Comparison of ENCODE assay signal across 8 cellular contexts in the genomic region with DNA sequence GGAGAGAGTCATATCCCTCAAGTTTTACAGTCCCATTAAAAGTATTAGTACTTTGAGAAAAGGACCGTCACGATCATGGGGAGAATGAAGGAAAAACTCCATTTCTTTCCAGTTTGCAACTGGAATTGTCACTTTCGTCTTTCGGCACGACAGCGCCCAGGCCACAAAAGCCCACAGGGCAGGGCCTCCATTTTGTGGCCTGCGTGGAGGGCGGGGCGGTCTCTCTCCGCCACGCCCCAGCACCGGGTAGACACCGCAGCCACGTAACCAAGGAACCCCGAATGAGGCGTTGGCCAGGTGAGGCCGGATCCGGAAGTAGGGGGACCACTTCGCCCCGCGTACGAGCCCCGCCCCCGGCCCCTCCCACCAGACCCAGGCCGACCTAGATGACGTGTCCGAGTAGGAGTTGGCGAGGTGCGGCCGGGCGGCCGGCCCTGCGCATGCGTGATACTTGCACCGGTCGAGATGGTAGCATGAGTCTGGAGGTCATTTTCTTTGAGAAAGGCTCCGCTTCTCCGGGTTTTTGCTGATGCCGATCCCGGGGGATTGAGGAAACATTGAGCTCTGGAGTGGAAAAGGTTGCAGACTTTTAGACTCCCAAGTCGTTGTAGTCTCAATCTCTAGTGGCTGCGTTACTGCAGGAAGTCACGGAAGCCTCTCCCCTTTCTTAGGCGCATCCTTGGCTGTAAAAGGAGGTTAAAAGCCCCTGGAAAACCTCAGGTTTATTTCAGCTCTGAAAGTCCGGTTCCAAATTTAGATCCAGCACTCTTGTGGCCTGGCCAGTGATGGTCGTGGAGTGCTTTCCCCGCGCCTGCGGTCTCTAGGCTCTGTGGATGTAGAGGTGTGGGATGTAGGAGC. TPM values are rescaled to one million over a fixed set of nuclear protein-coding genes. Genes with fewer than 3 reads are reported as not detected.
A peak's percentile ranks its signal among the peaks of the same experiment; 100 is the strongest.
DNase-seq lines count a peak whose midpoint lies in the region; TF ChIP-seq lines count a peak whose summit lies in the region.

No MANE protein-coding gene starts in this region.

- TF ChIP-seq CTCF in HEK293 (tag by site-specific recombination; IDR thresholded peaks at IDR 0.05) (no peak), neutrophil (IDR thresholded peaks at IDR 0.05) (peak; percentile 18)

- H3K4me3 Mint-ChIP-seq in activated naive CD4-positive, alpha-beta T cell treated with anti-CD3 and anti-CD28 coated beads, Interleukin-2, amount 10 ng/mL, durations not matched to agents 7 days and 5 days, result peak overlapping the region; percentile 87

- H3K27ac ChIP-seq in HEK293 (ENCODE audit: extremely low read depth, low read depth, low read length) (peak overlapping the region; percentile 84), neutrophil (peak overlapping the region; percentile 97), substantia nigra (ENCODE audit: low read depth, low read length, poor library complexity, severe bottlenecking) (peak overlapping the region; percentile 52)

- H3K9me3 ChIP-seq in HEK293 (ENCODE audit: control insufficient read depth, insufficient read depth, low read depth, low read length) (no peaks in the 10 kb centered on the region), neutrophil (no peaks in the 10 kb centered on the region)

- no peaks in the 10 kb centered on the region for H3K36me3 ChIP-seq in HEK293 (ENCODE audit: control insufficient read depth in 2 of 2, insufficient read depth in 1 of 2, low read length in 2 of 2)
- H3K36me3 ChIP-seq in neutrophil, result no peaks in the 10 kb centered on the region

- H3K36me3 Mint-ChIP-seq in activated naive CD4-positive, alpha-beta T cell treated with anti-CD3 and anti-CD28 coated beads, Interleukin-2, amount 10 ng/mL, durations not matched to agents 7 days and 5 days, result peaks cover 38% of the 10 kb centered on the region

- H3K4me3 ChIP-seq in HEK293 (ENCODE audit: low read depth, low read length), result peak overlapping the region; percentile 40
- H3K4me3 ChIP-seq in neutrophil (ENCODE audit: low read depth in 1 of 2, low read length in 1 of 2), result peak overlapping the region; percentile 67 to 83

- H3K9me3 Mint-ChIP-seq in activated naive CD4-positive, alpha-beta T cell treated with anti-CD3 and anti-CD28 coated beads, Interleukin-2, amount 10 ng/mL, durations not matched to agents 7 days and 5 days, result peaks cover 9% of the 10 kb centered on the region

- no peaks in the 10 kb centered on the region for H3K27me3 ChIP-seq in neutrophil

- H3K4me1 ChIP-seq in HEK293 (ENCODE audit: control insufficient read depth, insufficient read depth, low read length), result 0 out of 2 replicates have a peak, but pooled peaks cover 2% of the 10 kb centered on the region
- peaks cover 75 to 79% of the 10 kb centered on the region in 2 experiments for H3K4me1 ChIP-seq in neutrophil (ENCODE audit: control insufficient read depth in 1 of 2, insufficient read depth in 1 of 2, low read depth in 1 of 2, low read length in 1 of 2)

- peak; percentile 95 for DNase-seq in GF-D8 (lab: John Stamatoyannopoulos, UW)
- DNase-seq in NAMALWA (ENCODE audit: low spot score), result peak; percentile 99
- peak; percentile 97 for DNase-seq in SK-MEL-5 (ENCODE audit: low read depth, low spot score)
- peak; percentile 98 for DNase-seq in activated naive CD4-positive, alpha-beta T cell treated with anti-CD3 and anti-CD28 coated beads, Interleukin-2, amount 10 ng/mL, durations not matched to agents 7 days and 5 days
- DNase-seq in germinal center (ENCODE audit: low spot score), result peak; percentile 97
- DNase-seq in substantia nigra (lab: John Stamatoyannopoulos, UW), result peak; percentile 69 to 97 (median 90)

- in situ Hi-C loops in SK-MEL-5 (cut with HindIII; ENCODE audit: low pct_unique_long_range_greater_than_20kb, low sequenced_read_pairs), result no loop called here

- peak overlapping the region; percentile 100 for H3K27ac Mint-ChIP-seq in activated naive CD4-positive, alpha-beta T cell treated with anti-CD3 and anti-CD28 coated beads, Interleukin-2, amount 10 ng/mL, durations not matched to agents 7 days and 5 days

- H3K27me3 Mint-ChIP-seq in activated naive CD4-positive, alpha-beta T cell treated with anti-CD3 and anti-CD28 coated beads, Interleukin-2, amount 10 ng/mL, durations not matched to agents 7 days and 5 days, result peaks cover 5% of the 10 kb centered on the region

- CTCF ChIA-PET in HEK293 (lab: Yijun Ruan, JAX), result no interaction called here
- CTCF ChIA-PET in activated naive CD4-positive, alpha-beta T cell treated with anti-CD3 and anti-CD28 coated beads, Interleukin-2, amount 10 ng/mL, durations not matched to agents 7 days and 5 days (lab: Charles Lee), result interaction anchor here (1.2 to 1.3 kb wide), 2 partner anchors 11 to 62 kb away, joined by 3 to 4 read pairs; no protein-coding TSS in a partner anchor

- POLR2A ChIA-PET in HEK293 (lab: Yijun Ruan, JAX), result interaction anchor here (1.0 to 1.5 kb wide), 2 partner anchors 9 to 108 kb away, joined by 3 to 4 read pairs; partner anchors contain the start of gene CLYBL

- H3K4me1 Mint-ChIP-seq in activated naive CD4-positive, alpha-beta T cell treated with anti-CD3 and anti-CD28 coated beads, Interleukin-2, amount 10 ng/mL, durations not matched to agents 7 days and 5 days, result peaks cover 89% of the 10 kb centered on the region

TF ChIP-seq in HEK293, 187 proteins besides CTCF, POLR2A, EP300 and RAD21 (continues in another document):
- no peak for TF ChIP-seq ZNF175 (tag by site-specific recombination; IDR thresholded peaks at IDR 0.05)
- peak; percentile 40; the same call in 1 of the 2 replicates for TF ChIP-seq ZNF2 (tag by site-specific recombination; IDR thresholded peaks at IDR 0.05)
- TF ChIP-seq GLIS2 (tag by site-specific recombination; IDR thresholded peaks at IDR 0.05), result no peak; the same call in 1 of the 2 replicates
- no peak for TF ChIP-seq ZNF792 (tag by site-specific recombination; IDR thresholded peaks at IDR 0.05)
- TF ChIP-seq ZNF133 (tag by site-specific recombination; IDR thresholded peaks at IDR 0.05), result no peak
- TF ChIP-seq BCL11B (tag by site-specific recombination; IDR thresholded peaks at IDR 0.05; ENCODE audit: low read depth), result peak; percentile 56; the same call in 1 of the 2 replicates
- no peak for TF ChIP-seq ZNF354C (tag by site-specific recombination; IDR thresholded peaks at IDR 0.05; ENCODE audit: borderline replicate concordance, low read depth)
- no peak for TF ChIP-seq ZNF549 (tag by site-specific recombination; IDR thresholded peaks at IDR 0.05)
- no peak for TF ChIP-seq HOXC10 (CRISPR knock-in tag; IDR thresholded peaks at IDR 0.05)
- peak; percentile 32 for TF ChIP-seq ZBTB26 (tag by site-specific recombination; optimal IDR thresholded peaks at IDR 0.05)
- TF ChIP-seq ZNF184 (tag by site-specific recombination; IDR thresholded peaks at IDR 0.05), result no peak
- TF ChIP-seq ZNF560 (tag by site-specific recombination; IDR thresholded peaks at IDR 0.05; ENCODE audit: borderline replicate concordance), result no peak
- peak; percentile 81 for TF ChIP-seq ZNF600 (tag by site-specific recombination; IDR thresholded peaks at IDR 0.05)
- peak; percentile 39; the same call in 1 of the 2 replicates for TF ChIP-seq ZBTB44 (tag by site-specific recombination; IDR thresholded peaks at IDR 0.05)
- no peak for TF ChIP-seq ZNF366 (tag by site-specific recombination; conservative IDR thresholded peaks at IDR 0.05)
- no peak for TF ChIP-seq ZBTB20 (tag by site-specific recombination; IDR thresholded peaks at IDR 0.05)
- 0 out of 2 replicates have a peak, but pooled peaks have one; percentile 42 for TF ChIP-seq ZFP69B (tag by site-specific recombination; IDR thresholded peaks at IDR 0.05)
- TF ChIP-seq PRDM1 (tag by site-specific recombination; IDR thresholded peaks at IDR 0.05), result 0 out of 2 replicates have a peak, but pooled peaks have one; percentile 41
- TF ChIP-seq ZBTB17 (tag by site-specific recombination; IDR thresholded peaks at IDR 0.05), result peak; percentile 86
- TF ChIP-seq SALL2 (tag by site-specific recombination; IDR thresholded peaks at IDR 0.05; ENCODE audit: borderline replicate concordance), result no peak
- TF ChIP-seq KLF1 (tag by site-specific recombination; IDR thresholded peaks at IDR 0.05), result peak; percentile 92
- TF ChIP-seq ZNF76 (tag by site-specific recombination; IDR thresholded peaks at IDR 0.05; ENCODE audit: borderline replicate concordance, low read depth), result peak; percentile 67; the same call in 1 of the 2 replicates
- TF ChIP-seq ZNF157 (tag by site-specific recombination; IDR thresholded peaks at IDR 0.05), result no peak

RNA-seq across cellular contexts. Expression of gene TM9SF2, which starts 2.7 kb away (rescaled TPM):
- 247 and 272 TPM in 2 replicates for total RNA-seq in SK-MEL-5 (2014; rRNA removed; shearing (Covaris generic))
- polyA plus RNA-seq in SK-MEL-5 (2015; cell fraction: cytosol; rRNA removed), result 111 and 137 TPM in 2 replicates
- polyA plus RNA-seq in SK-MEL-5 (2015; cell fraction: nucleus; rRNA removed), result 42.7 and 44.8 TPM in 2 replicates

Comparison
In these comparisons a context has a peak if more than half of its experiments do, and no peak if none do; other contexts are left out.
1. Peak in every context shown above with its lines: DNase-seq, H3K4me3 ChIP-seq and H3K27ac ChIP-seq.